Comparison of ENCODE assay signal across 8 cellular contexts in genomic region chr19:19372656-19373416, GRCh38. TPM values are rescaled to one million over a fixed set of nuclear protein-coding genes. Genes with fewer than 3 reads are reported as not detected.
DNase-seq lines count a peak whose midpoint lies in the region; ATAC-seq and TF ChIP-seq lines count a peak whose summit lies in the region.

No MANE protein-coding gene starts in this region.

- H3K36me3 ChIP-seq in mucosa of descending colon (ENCODE audit: low read depth), result no peaks in the 10 kb centered on the region

- no peaks in the 10 kb centered on the region for H3K27me3 Mint-ChIP-seq in CD4-positive, alpha-beta T cell

- H3K4me3 ChIP-seq in choroid plexus epithelial cell (ENCODE audit: low read depth, low read length), result peak overlapping the region; percentile 9
- H3K4me3 ChIP-seq in mucosa of descending colon, result no peak overlapping the region

- peaks cover 12% of the 10 kb centered on the region for H3K4me1 Mint-ChIP-seq in CD4-positive, alpha-beta T cell (ENCODE audit: low read depth)

- POLR2A ChIA-PET in CD4-positive, alpha-beta T cell (lab: Charles Lee), result interaction anchor here (0.7 to 5.8 kb wide), 11 partner anchors 8 to 139 kb away, joined by 3 to 35 read pairs (median 5); partner anchors contain the start of gene GATAD2A

- no peaks in the 10 kb centered on the region for H3K36me3 Mint-ChIP-seq in CD4-positive, alpha-beta T cell (ENCODE audit: low read depth)

- H3K9me3 Mint-ChIP-seq in CD4-positive, alpha-beta T cell, result no peaks in the 10 kb centered on the region

- intact Hi-C loops in CD4-positive, alpha-beta T cell (cut with DNase I, micrococcal nuclease), result no loop called here
- intact Hi-C loops in mucosa of descending colon (cut with DNase I, micrococcal nuclease), result no loop called here

- H3K9me3 ChIP-seq in CD4-positive, alpha-beta T cell (ENCODE audit: control insufficient read depth, low read length), result no peaks in the 10 kb centered on the region
- H3K9me3 ChIP-seq in mucosa of descending colon, result no peaks in the 10 kb centered on the region

- TF ChIP-seq CTCF in CD4-positive, alpha-beta T cell (IDR thresholded peaks at IDR 0.05), result no peak
- TF ChIP-seq CTCF in choroid plexus epithelial cell (conservative IDR thresholded peaks at IDR 0.05; ENCODE audit: low read depth, low read length), result no peak
- no peak for TF ChIP-seq CTCF in mucosa of descending colon (IDR thresholded peaks at IDR 0.05)

- peaks cover 27% of the 10 kb centered on the region for H3K4me1 ChIP-seq in mucosa of descending colon (ENCODE audit: low read depth)

- H3K4me3 Mint-ChIP-seq in CD4-positive, alpha-beta T cell, result peak overlapping the region; percentile 43

- H3K27ac ChIP-seq in CD4-positive, alpha-beta T cell (ENCODE audit: low read depth, low read length), result no peak overlapping the region

- H3K27me3 ChIP-seq in CD4-positive, alpha-beta T cell (ENCODE audit: control insufficient read depth, insufficient read depth, low read length), result no peaks in the 10 kb centered on the region

- peak overlapping the region; percentile 85 for H3K27ac Mint-ChIP-seq in CD4-positive, alpha-beta T cell

- CTCF ChIA-PET in CD4-positive, alpha-beta T cell (lab: Charles Lee), result interaction anchor here (1.3 kb wide), 2 partner anchors 12 to 118 kb away, joined by 3 to 7 read pairs; no protein-coding TSS in a partner anchor

- ATAC-seq in CD4-positive, alpha-beta T cell (ENCODE audit: poor library complexity), result peak; percentile 83
- ATAC-seq in GM19023 (IDR thresholded peaks at IDR 0.05; ENCODE audit: unreplicated experiment) (peak; percentile 93), HG03196 (IDR thresholded peaks at IDR 0.05; ENCODE audit: unreplicated experiment) (peak; percentile 56), mucosa of descending colon (peak; percentile 94)

- peak in 2 of 10 experiments; percentile 18 to 30 for DNase-seq in CD4-positive, alpha-beta T cell
- DNase-seq in SHP77 (lab: John Stamatoyannopoulos, UW), result peak; percentile 20 to 69
- peak; percentile 65 for DNase-seq in choroid plexus epithelial cell (ENCODE audit: low read depth)
- DNase-seq in mucosa of descending colon, result peak; percentile 83 to 89 (median 87)
- no peak for DNase-seq in NCI-H446 treated with DMSO at 0.1 percent for 48 hours (lab: John Stamatoyannopoulos, UW)
- DNase-seq in NCI-H1092 (lab: John Stamatoyannopoulos, UW), result no peak

RNA-seq across cellular contexts. Expression of gene GATAD2A, which starts 32.6 kb away (rescaled TPM):
- total RNA-seq in CD4-positive, alpha-beta T cell, result 100 to 1,000 TPM; 104 to 107 TPM
- 100 to 1,000 TPM in 2 of 3 donors, 10 to 100 TPM in 1; 89.3 to 117 (median 107) TPM for total RNA-seq in mucosa of descending colon

RNA-seq across cellular contexts. Expression of gene MAU2, which starts 52.2 kb away (rescaled TPM):
- total RNA-seq in CD4-positive, alpha-beta T cell, result 100 to 1,000 TPM; 132 to 133 TPM
- total RNA-seq in mucosa of descending colon, result 10 to 100 TPM; 49.8 to 71.1 (median 70.6) TPM

RNA-seq across cellular contexts. Expression of gene SUGP1, which starts 52.5 kb away (rescaled TPM):
- 10 to 100 TPM; 49.7 to 56.0 TPM for total RNA-seq in CD4-positive, alpha-beta T cell
- total RNA-seq in mucosa of descending colon, result 10 to 100 TPM; 41.0 to 46.7 (median 45.9) TPM

Comparison
In these comparisons a context has a peak if more than half of its experiments do, and no peak if none do; other contexts are left out.
1. DNase-seq: peak in SHP77 (2 of 2), choroid plexus epithelial cell (single experiment) and mucosa of descending colon (3 of 3); none in NCI-H446 treated with DMSO at 0.1 percent for 48 hours (single experiment) and NCI-H1092 (single experiment).
2. Peak in every context shown above with its lines, with median percentiles within 50 percentile points of each other: ATAC-seq.